Comparison of ENCODE assay signal across 1 cellular context in genomic region chr10:35643976-35644799, GRCh38.
TF ChIP-seq lines count a peak whose summit lies in the region.

No MANE protein-coding gene starts in this region.

TF ChIP-seq in HepG2, 621 proteins besides CTCF, POLR2A, EP300 and RAD21 (continued from another document):
- TF ChIP-seq ZBTB2 (CRISPR knock-in tag; IDR thresholded peaks at IDR 0.05; ENCODE audit: low read depth) (no peak), ZNF564 (CRISPR knock-in tag; IDR thresholded peaks at IDR 0.05) (no peak), PHF20 (CRISPR knock-in tag; IDR thresholded peaks at IDR 0.05) (no peak), CENPT (CRISPR knock-in tag; IDR thresholded peaks at IDR 0.05; ENCODE audit: low read depth) (no peak), SRSF4 (IDR thresholded peaks at IDR 0.05; ENCODE audit: low read depth, low read length, poor library complexity, severe bottlenecking) (no peak), MAFK (conservative IDR thresholded peaks at IDR 0.05 in 1 of 2, IDR thresholded peaks at IDR 0.05 in 1 of 2; ENCODE audit: low read length in 2 of 2) (peak; percentile 98 to 100), ZBTB33 (CRISPR knock-in tag; IDR thresholded peaks at IDR 0.05) (no peak), FOXJ3 (CRISPR knock-in tag; IDR thresholded peaks at IDR 0.05; ENCODE audit: borderline replicate concordance) (no peak), ZNF333 (CRISPR knock-in tag; IDR thresholded peaks at IDR 0.05; ENCODE audit: borderline replicate concordance) (no peak)
